In the genomic region with DNA sequence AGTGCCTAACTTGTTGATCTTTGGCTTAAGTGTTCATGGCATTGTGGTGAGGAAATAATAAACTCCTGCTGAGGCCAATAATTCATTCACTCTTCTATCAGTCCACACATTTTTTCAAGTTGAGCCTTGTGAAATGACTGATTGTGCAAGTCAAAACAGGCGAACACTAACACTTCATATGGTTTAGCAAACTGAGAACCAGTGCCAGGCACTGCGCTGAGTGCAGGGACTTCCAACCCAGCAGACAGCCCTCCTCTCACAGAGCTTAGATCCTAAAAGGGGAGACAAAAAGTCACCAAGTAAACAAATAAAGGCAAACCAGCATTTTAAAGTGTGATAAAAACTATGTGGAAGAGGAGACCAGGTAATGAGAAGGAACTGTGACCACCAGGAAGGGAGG, we compare ENCODE assay signal across 22 cellular contexts.
"Had no signal": no experiment of that assay in that cellular context is flagged by ENCODE, and none has a peak within 500 bp of the region (broad histone marks: within the 10 kb centered on the region; RNA-seq: fewer than 3 reads in every experiment).

No MANE protein-coding gene starts in this region.

- H3K27me3 ChIP-seq: ascending aorta, brain microvascular endothelial cell, neutrophil, pancreas, right lobe of liver, thyroid gland had no signal

- H3K27ac ChIP-seq: ascending aorta, brain microvascular endothelial cell, neutrophil, pancreas, right lobe of liver, thyroid gland, WERI-Rb-1 had no signal

- H3K9me3 ChIP-seq: ascending aorta, neutrophil, pancreas, right lobe of liver, thyroid gland had no signal

- ATAC-seq: activated CD8-positive, alpha-beta T cell treated with anti-CD3 and anti-CD28 coated beads, Interleukin-2, amount 10 ng/mL, durations not matched to agents 7 days and 5 days; natural killer cell had no signal

- DNase-seq: activated CD4-positive, alpha-beta T cell treated with anti-CD3 and anti-CD28 coated beads, Interleukin-2, amount 10 ng/mL, durations not matched to agents 7 days and 5 days; activated CD4-positive, CD25-positive, alpha-beta regulatory T cell treated with anti-CD3 and anti-CD28 coated beads, Interleukin-2, amount 50 U/mL, for 72 hours; activated CD8-positive, alpha-beta T cell treated with anti-CD3 and anti-CD28 coated beads, Interleukin-2, amount 10 ng/mL, durations not matched to agents 7 days and 5 days; activated gamma-delta T cell treated with Interleukin-2 at 50 U/mL for 16 hours; activated T-cell treated with anti-CD3 and anti-CD28 coated beads, Interleukin-2, amount 50 U/mL, for 1 hour; brain microvascular endothelial cell; effector memory CD4-positive, alpha-beta T cell; glutamatergic neuron; hypothalamus; midbrain; natural killer cell; pancreas; right lobe of liver; small intestine; stimulated activated CD4-positive, alpha-beta T cell treated with anti-CD3 and anti-CD28 coated beads, Interleukin-15, amount 100 ng/mL, for 24 hours; stimulated activated CD4-positive, alpha-beta T cell treated with anti-CD3 and anti-CD28 coated beads, Interleukin-4, amount 100 ng/mL, for 1 hour; stimulated activated naive CD4-positive, alpha-beta T cell treated with Interleukin-2 at 50 U/mL for 16 hours; T-helper 1 cell; thyroid gland; WERI-Rb-1 had no signal

- H3K4me3 ChIP-seq: ascending aorta, pancreas, right lobe of liver, thyroid gland had no signal

- H3K4me1 ChIP-seq: ascending aorta, pancreas, right lobe of liver, thyroid gland had no signal

- H3K36me3 ChIP-seq: ascending aorta, brain microvascular endothelial cell, neutrophil, pancreas, right lobe of liver, thyroid gland, WERI-Rb-1 had no signal
